ENCODE assay signal across 8 cellular contexts in the genomic region with DNA sequence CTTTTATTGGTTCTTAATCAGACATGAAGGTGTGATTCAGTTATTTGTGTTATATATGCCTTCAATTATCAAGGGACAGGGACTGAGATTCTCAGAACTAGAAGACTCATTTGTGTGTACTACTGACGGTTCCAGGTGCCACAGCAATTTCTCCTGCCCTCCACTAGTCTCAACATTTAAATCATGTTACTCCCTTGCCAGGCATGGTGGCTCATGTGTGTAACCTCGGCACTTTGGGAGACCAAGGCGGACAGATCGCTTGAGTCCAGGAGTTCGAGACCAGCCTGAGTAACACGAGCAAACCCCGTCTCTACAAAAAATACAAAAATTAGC. TPM values are rescaled to one million over a fixed set of nuclear protein-coding genes. Genes with fewer than 3 reads are reported as not detected.
A peak's percentile ranks its signal among the peaks of the same experiment; 100 is the strongest.
DNase-seq lines count a peak whose midpoint lies in the region; ATAC-seq, FAIRE-seq and TF ChIP-seq lines count a peak whose summit lies in the region.

No MANE protein-coding gene starts in this region.

- H3K27me3 Mint-ChIP-seq in osteocyte (ENCODE audit: unreplicated experiment), result peaks cover 11% of the 10 kb centered on the region

- POLR2A ChIA-PET in H1 (lab: Charles Lee; ENCODE audit: partially characterized antibody), result interaction anchor here (0.9 to 2.5 kb wide), 6 partner anchors 8 to 102 kb away, joined by 4 to 19 read pairs (median 5); no protein-coding TSS in a partner anchor

- TF ChIP-seq EP300 in H1 (IDR thresholded peaks at IDR 0.05; ENCODE audit: borderline replicate concordance in 1 of 2, low read depth in 2 of 2, low read length in 2 of 2), result no peak

- TF ChIP-seq CTCF in D721Med (IDR thresholded peaks at IDR 0.05; ENCODE audit: insufficient read depth, missing control alignments), result no peak
- TF ChIP-seq CTCF in OCI-LY3 (IDR thresholded peaks at IDR 0.05; ENCODE audit: low read depth, low read length), result no peak
- no peak for TF ChIP-seq CTCF in H1 (IDR thresholded peaks at IDR 0.05; ENCODE audit: control extremely low read depth in 1 of 3, insufficient read depth in 1 of 3, low read depth in 1 of 3, low read length in 3 of 3)
- no peak for TF ChIP-seq CTCF in osteocyte (IDR thresholded peaks at IDR 0.05)

- H3K9me3 Mint-ChIP-seq in osteocyte (ENCODE audit: unreplicated experiment), result no peaks in the 10 kb centered on the region

- H3K79me1 ChIP-seq in H1 (ENCODE audit: low read depth, low read length), result peaks cover 9% of the 10 kb centered on the region; the same call in 1 of the 2 replicates

- TF ChIP-seq RAD21 in H1 (IDR thresholded peaks at IDR 0.05 in 1 of 2, conservative IDR thresholded peaks at IDR 0.05 in 1 of 2; ENCODE audit: low read depth in 2 of 2, low read length in 2 of 2), result no peak

- peaks cover 43% of the 10 kb centered on the region for H3K4me1 ChIP-seq in OCI-LY3 (ENCODE audit: low read length)
- peaks cover 2 to 16% (median 5%) of the 10 kb centered on the region in 4 experiments; a peak in 5 of 7 replicates for H3K4me1 ChIP-seq in H1 (replicated peaks in 1 of 4; ENCODE audit: control insufficient read depth in 3 of 4, insufficient read depth in 4 of 4, low read length in 3 of 4)

- CTCF ChIA-PET in H1 (lab: Charles Lee; ENCODE audit: partially characterized antibody), result interaction anchor here (0.9 to 1.4 kb wide), 5 partner anchors 8 to 315 kb away, joined by 3 to 7 read pairs (median 3); partner anchors contain the start of gene CNDP1

- peaks cover 2% of the 10 kb centered on the region; the same call in 1 of the 2 replicates for H3K23me2 ChIP-seq in H1 (ENCODE audit: low read depth, low read length)

- H2BK5ac ChIP-seq in H1 (ENCODE audit: low read depth, low read length), result no peak overlapping the region

- H3K14ac ChIP-seq in H1 (ENCODE audit: insufficient read length), result no peak overlapping the region

- peaks cover 7% of the 10 kb centered on the region for H3K36me3 Mint-ChIP-seq in osteocyte (ENCODE audit: unreplicated experiment)

- H3K4me2 ChIP-seq in OCI-LY3 (ENCODE audit: low read length) (peak overlapping the region; percentile 88), H1 (ENCODE audit: insufficient read depth in 1 of 2, low read depth in 2 of 2, low read length in 2 of 2) (peak overlapping the region; percentile 70 to 95)

- no peak overlapping the region for H3K4ac ChIP-seq in H1 (replicated peaks; ENCODE audit: insufficient read length, low read depth, low read length)

- H3K27ac ChIP-seq in OCI-LY3 (ENCODE audit: low read length) (peak overlapping the region; percentile 75), H1 (ENCODE audit: low read depth, low read length) (no peak overlapping the region)

- no peak for TF ChIP-seq POLR2A in H1 (IDR thresholded peaks at IDR 0.05; ENCODE audit: control extremely low read depth in 1 of 2, low read depth in 2 of 2, low read length in 2 of 2)

- 90% methylated on average over 6 of the region's 7 CpGs; no CpG with 5 or more reads in 1 of the 2 experiments for WGBS in H1 (ENCODE audit: extremely low coverage in 1 of 2, insufficient coverage in 1 of 2, insufficient read length in 1 of 2, insufficient replicate concordance in 2 of 2, low coverage in 1 of 2, low lambda C conversion rate in 2 of 2, missing lambda C conversion rate in 1 of 2), 2 experiments

- H3K18ac ChIP-seq in H1 (ENCODE audit: extremely low read depth, low read length), result no peak overlapping the region

- H3K79me2 ChIP-seq in OCI-LY3 (ENCODE audit: low read length) (peaks cover 53% of the 10 kb centered on the region), H1 (ENCODE audit: control insufficient read depth in 1 of 2, insufficient read depth in 2 of 2, low read length in 2 of 2) (peaks cover 19 to 36% of the 10 kb centered on the region in 2 experiments)

- H3K23ac ChIP-seq in H1 (ENCODE audit: insufficient read length), result no peak overlapping the region

- no peak overlapping the region for H4K91ac ChIP-seq in H1 (replicated peaks; ENCODE audit: insufficient read length, low read length)

- H4K8ac ChIP-seq in H1 (ENCODE audit: extremely low read depth, insufficient read depth, low read length), result no peak overlapping the region

- H2BK12ac ChIP-seq in H1 (ENCODE audit: low read depth, low read length), result no peak overlapping the region

- H3K36me3 ChIP-seq in OCI-LY3 (replicated peaks; ENCODE audit: low read depth, low read length), result peaks cover 20% of the 10 kb centered on the region
- peaks cover 7 to 19% (median 13%) of the 10 kb centered on the region in 4 experiments for H3K36me3 ChIP-seq in H1 (ENCODE audit: control insufficient read depth in 2 of 4, insufficient read depth in 4 of 4, low read length in 3 of 4)

- peak overlapping the region; percentile 97 for H3K4me3 Mint-ChIP-seq in osteocyte (ENCODE audit: unreplicated experiment)

- peaks cover 28% of the 10 kb centered on the region for H3K4me1 Mint-ChIP-seq in osteocyte (ENCODE audit: unreplicated experiment)

- peak overlapping the region; percentile 84 for H3K9ac ChIP-seq in OCI-LY3 (ENCODE audit: low read length)
- H3K9ac ChIP-seq in H1 (replicated peaks in 1 of 4; ENCODE audit: extremely low read depth in 1 of 4, low read depth in 3 of 4, low read length in 3 of 4), result peak overlapping the region in 2 of 4 experiments; percentile 93 to 95; a peak in 2 of 7 replicates

- no peak overlapping the region for H4K5ac ChIP-seq in H1 (ENCODE audit: insufficient read length, low read depth, low read length)

- FAIRE-seq in D721Med (lab: Jason Lieb, UNC) (peak; percentile 97), H1 (lab: Jason Lieb, UNC) (no peak)

- DNase-seq in D721Med (ENCODE audit: insufficient read length, low spot score) (no peak), H1 (ENCODE audit: low read depth in 1 of 2, low spot score in 2 of 2) (no peak), osteocyte (ENCODE audit: extremely low spot score, unreplicated experiment) (no peak), NCI-H2029 (lab: John Stamatoyannopoulos, UW) (no peak), 8988T (no peak), SK-N-DZ (ENCODE audit: low spot score) (no peak)

- H2BK120ac ChIP-seq in H1 (replicated peaks; ENCODE audit: low read depth, low read length), result no peak overlapping the region

- no peak overlapping the region for H2BK20ac ChIP-seq in H1 (ENCODE audit: low read length)

- peaks cover 6% of the 10 kb centered on the region for H3K27me3 ChIP-seq in OCI-LY3 (ENCODE audit: low read depth, low read length)
- H3K27me3 ChIP-seq in H1 (replicated peaks in 1 of 4; ENCODE audit: control insufficient read depth in 3 of 4, extremely low read depth in 1 of 4, insufficient read depth in 3 of 4, low read length in 3 of 4), result no peaks in the 10 kb centered on the region

- no peaks in the 10 kb centered on the region for H3K9me3 ChIP-seq in OCI-LY3 (ENCODE audit: insufficient read depth, low read length)
- H3K9me3 ChIP-seq in H1 (ENCODE audit: insufficient read depth in 2 of 2, low read depth in 1 of 2, low read length in 1 of 2), result no peaks in the 10 kb centered on the region

- no peak overlapping the region for H2BK15ac ChIP-seq in H1 (ENCODE audit: low read length)

- H2AK5ac ChIP-seq in H1 (ENCODE audit: low read depth, low read length), result 0 out of 2 replicates have a peak overlapping the region, but pooled peaks have one; percentile 28

- H4K20me1 ChIP-seq in OCI-LY3 (ENCODE audit: insufficient read depth, low read length) (no peaks in the 10 kb centered on the region), H1 (replicated peaks in 1 of 2; ENCODE audit: control insufficient read depth in 1 of 2, insufficient read depth in 2 of 2, low read length in 2 of 2) (peaks cover 2 to 9% of the 10 kb centered on the region in 2 experiments)

- no peak for ATAC-seq in HG02588 (IDR thresholded peaks at IDR 0.05; ENCODE audit: unreplicated experiment)

- peak overlapping the region; percentile 84 for H3K4me3 ChIP-seq in OCI-LY3 (ENCODE audit: low read length)
- H3K4me3 ChIP-seq in H1 (ENCODE audit: extremely low read depth in 1 of 4, insufficient read depth in 2 of 4, low read depth in 3 of 4, low read length in 4 of 4), result peak overlapping the region; percentile 83 to 94 (median 88)

- no peak overlapping the region for H2AFZ ChIP-seq in OCI-LY3 (ENCODE audit: low read depth, low read length)
- H2AFZ ChIP-seq in H1 (ENCODE audit: low read length), result no peak overlapping the region

- H3K27ac Mint-ChIP-seq in osteocyte (ENCODE audit: unreplicated experiment), result peak overlapping the region; percentile 68

- H3K56ac ChIP-seq in H1 (replicated peaks; ENCODE audit: insufficient read length, low read depth, low read length), result no peak overlapping the region

RNA-seq across cellular contexts. Expression of gene CNDP2, which starts 1.1 kb away (rescaled TPM):
- total RNA-seq in H1 (2021; fragmentation: NEBNext Ultra II Directional; extraction: Animal tissue kit (Norgen Biotek cat#: 25700)), result 243 TPM in 2 replicates
- 71.8 and 95.6 TPM in 2 replicates for polyA plus RNA-seq in H1 (2011; rRNA removed)
- 143 TPM for polyA plus RNA-seq in H1 (2011; cell fraction: cytosol; rRNA removed)
- polyA plus RNA-seq in H1 (2011; cell fraction: nucleus; rRNA removed), result 117 TPM
- polyA plus RNA-seq in H1 (2012, experiment 1 of 2), result 206 to 243 TPM (median 228 TPM) in 4 replicates
- 200 TPM for polyA plus RNA-seq in H1 (2012, experiment 2 of 2)
- 149 TPM for polyA plus RNA-seq in H1 (2013, experiment 1 of 2)
- polyA plus RNA-seq in H1 (2013, experiment 2 of 2), result 147 TPM
- polyA minus RNA-seq in H1 (2011; rRNA and poly(A)+ RNA removed), result 161 and 173 TPM in 2 replicates
- polyA minus RNA-seq in H1 (2011; cell fraction: cytosol; rRNA and poly(A)+ RNA removed), result 117 TPM
- 78.6 TPM for polyA minus RNA-seq in H1 (2011; cell fraction: nucleus; rRNA and poly(A)+ RNA removed)
- 75.2 and 78.8 TPM in 2 replicates for total RNA-seq in osteocyte
- 28.5 and 34.0 TPM in 2 replicates for polyA plus RNA-seq in SK-N-DZ (2014; cell fraction: cytosol; rRNA removed)
- polyA plus RNA-seq in SK-N-DZ (2014; cell fraction: nucleus; rRNA removed), result 18.8 and 36.7 TPM in 2 replicates

RNA-seq across cellular contexts. Expression of gene CNDP1, which starts 37.0 kb away (rescaled TPM):
- not detected in 2 replicates for total RNA-seq in H1 (2021; fragmentation: NEBNext Ultra II Directional; extraction: Animal tissue kit (Norgen Biotek cat#: 25700))
- polyA plus RNA-seq in H1 (2011; rRNA removed), result 0.08 and 0.09 TPM in 2 replicates
- polyA plus RNA-seq in H1 (2011; cell fraction: cytosol; rRNA removed), result 0.04 TPM
- 1.3 TPM for polyA plus RNA-seq in H1 (2011; cell fraction: nucleus; rRNA removed)
- 0.15 to 0.52 TPM (median 0.46 TPM) in 3 of 4 replicates, not detected in the other for polyA plus RNA-seq in H1 (2012, experiment 1 of 2)
- 0.10 TPM for polyA plus RNA-seq in H1 (2012, experiment 2 of 2)
- 0.04 TPM for polyA plus RNA-seq in H1 (2013, experiment 1 of 2)
- 0.04 TPM for polyA plus RNA-seq in H1 (2013, experiment 2 of 2)
- 0.06 TPM in 1 of 2 replicates, not detected in the other for polyA minus RNA-seq in H1 (2011; rRNA and poly(A)+ RNA removed)
- not detected for polyA minus RNA-seq in H1 (2011; cell fraction: cytosol; rRNA and poly(A)+ RNA removed)
- polyA minus RNA-seq in H1 (2011; cell fraction: nucleus; rRNA and poly(A)+ RNA removed), result not detected
- total RNA-seq in osteocyte, result not detected in 2 replicates
- polyA plus RNA-seq in SK-N-DZ (2014; cell fraction: cytosol; rRNA removed), result 0.14 TPM in 1 of 2 replicates, not detected in the other
- polyA plus RNA-seq in SK-N-DZ (2014; cell fraction: nucleus; rRNA removed), result 0.06 and 0.84 TPM in 2 replicates

RNA-seq across cellular contexts. Expression of gene DIPK1C, which starts 40.2 kb away (rescaled TPM):
- total RNA-seq in H1 (2021; fragmentation: NEBNext Ultra II Directional; extraction: Animal tissue kit (Norgen Biotek cat#: 25700)), result not detected in 2 replicates
- polyA plus RNA-seq in H1 (2011; rRNA removed), result 0.08 TPM in 1 of 2 replicates, not detected in the other
- polyA plus RNA-seq in H1 (2011; cell fraction: cytosol; rRNA removed), result not detected
- not detected for polyA plus RNA-seq in H1 (2011; cell fraction: nucleus; rRNA removed)
- polyA plus RNA-seq in H1 (2012, experiment 1 of 2), result 0.13 TPM in 1 of 4 replicates, not detected in the others
- not detected for polyA plus RNA-seq in H1 (2012, experiment 2 of 2)
- not detected for polyA plus RNA-seq in H1 (2013, experiment 1 of 2)
- polyA plus RNA-seq in H1 (2013, experiment 2 of 2), result not detected
- polyA minus RNA-seq in H1 (2011; rRNA and poly(A)+ RNA removed), result not detected in 2 replicates
- not detected for polyA minus RNA-seq in H1 (2011; cell fraction: cytosol; rRNA and poly(A)+ RNA removed)
- polyA minus RNA-seq in H1 (2011; cell fraction: nucleus; rRNA and poly(A)+ RNA removed), result not detected
- not detected in 2 replicates for total RNA-seq in osteocyte
- not detected in 2 replicates for polyA plus RNA-seq in SK-N-DZ (2014; cell fraction: cytosol; rRNA removed)
- polyA plus RNA-seq in SK-N-DZ (2014; cell fraction: nucleus; rRNA removed), result not detected in 2 replicates
